9 cellular contexts compared by ENCODE assay signal in genomic region chr7:3722396-3722846, GRCh38.
DNase-seq lines count a peak whose midpoint lies in the region; ATAC-seq and TF ChIP-seq lines count a peak whose summit lies in the region.
"Had no signal": no experiment of that assay in that cellular context is flagged by ENCODE, and none has a peak within 500 bp of the region (broad histone marks: within the 10 kb centered on the region; RNA-seq: fewer than 3 reads in every experiment).

No MANE protein-coding gene starts in this region.

- H3K27me3 ChIP-seq in WERI-Rb-1 (ENCODE audit: insufficient read depth, low read depth, severe bottlenecking) = no peaks in the 10 kb centered on the region

- DNase-seq in NCI-H526 (lab: John Stamatoyannopoulos, UW) (peak; percentile 39 to 46), NCI-H526 treated with DMSO at 0.1 percent for 48 hours (lab: John Stamatoyannopoulos, UW) (no peak), WERI-Rb-1 (peak; percentile 90), hypothalamus (lab: John Stamatoyannopoulos, UW) (peak in 29 of 51 donors; percentile 2 to 51 (median 21)), epidermal melanocyte (ENCODE audit: insufficient read length, low spot score) (no peak), middle frontal gyrus (ENCODE audit: extremely low spot score, low spot score) (no peak)
- peak; percentile 4 to 7 for DNase-seq in stimulated activated CD4-positive, alpha-beta T cell treated with anti-CD3 and anti-CD28 coated beads, Interleukin-4, amount 100 ng/mL, for 4 hours
- DNase-seq: HFFc6 had no signal

- H3K4me3 ChIP-seq in WERI-Rb-1 (ENCODE audit: low read depth, low read length) = peak overlapping the region; percentile 19

- TF ChIP-seq CTCF in WERI-Rb-1 (IDR thresholded peaks at IDR 0.05; ENCODE audit: low read depth, low read length) = peak; percentile 86

- no peak overlapping the region for H3K27ac ChIP-seq in WERI-Rb-1

- H3K36me3 ChIP-seq in WERI-Rb-1 = no peaks in the 10 kb centered on the region

- H3K9me3 ChIP-seq in WERI-Rb-1 (ENCODE audit: severe bottlenecking) = no peaks in the 10 kb centered on the region

- no peak for ATAC-seq in HG02981 (IDR thresholded peaks at IDR 0.05; ENCODE audit: unreplicated experiment)

Comparison
In these comparisons a context has a peak if more than half of its experiments do, and no peak if none do; other contexts are left out.
1. DNase-seq: peak in NCI-H526 (2 of 2), WERI-Rb-1 (single experiment), hypothalamus (29 of 51) and stimulated activated CD4-positive, alpha-beta T cell treated with anti-CD3 and anti-CD28 coated beads, Interleukin-4, amount 100 ng/mL, for 4 hours (2 of 2); none in NCI-H526 treated with DMSO at 0.1 percent for 48 hours (single experiment), epidermal melanocyte (single experiment) and middle frontal gyrus (single experiment).